In the genomic region with DNA sequence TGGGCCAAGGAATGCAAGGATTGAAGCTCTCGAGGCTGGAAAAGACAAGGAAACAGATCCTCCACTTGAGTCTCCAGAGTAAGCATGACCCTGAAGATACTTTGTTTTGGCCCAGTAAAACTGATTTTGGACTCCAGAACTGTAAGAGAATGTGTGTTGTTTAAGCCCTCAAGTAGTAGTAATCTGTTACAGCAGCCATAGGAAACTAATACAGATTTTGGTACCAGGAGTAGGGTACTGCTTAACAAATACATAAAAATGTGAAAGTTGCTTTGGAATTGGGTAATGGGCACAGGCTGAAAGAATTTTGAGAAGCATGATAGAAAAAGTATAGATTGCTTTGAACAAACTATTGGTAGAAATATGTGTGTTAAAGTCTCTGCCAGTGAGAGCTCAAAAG, we compare ENCODE assay signal across 27 cellular contexts.
"Had no signal": no experiment of that assay in that cellular context is flagged by ENCODE, and none has a peak within 500 bp of the region (broad histone marks: within the 10 kb centered on the region; RNA-seq: fewer than 3 reads in every experiment).

No MANE protein-coding gene starts in this region.

- ATAC-seq: effector memory CD8-positive, alpha-beta T cell; esophagus mucosa; gastrocnemius medialis; gastroesophageal sphincter; heart left ventricle; heart right ventricle had no signal

- H3K4me3 ChIP-seq: colonic mucosa, coronary artery, dorsolateral prefrontal cortex, esophagus muscularis mucosa, esophagus squamous epithelium, gastrocnemius medialis, gastroesophageal sphincter, heart left ventricle, heart right ventricle had no signal

- DNase-seq: colonic mucosa; cortex of kidney; dermis blood vessel endothelial cell; dorsolateral prefrontal cortex; effector CD4-positive, alpha-beta T cell; effector CD8-positive, alpha-beta T cell; effector memory CD4-positive, alpha-beta T cell; effector memory CD8-positive, alpha-beta T cell; erythroblast; esophagus squamous epithelium; foreskin fibroblast; gastrocnemius medialis; glutamatergic neuron; head of caudate nucleus; heart left ventricle; heart right ventricle had no signal

- H3K36me3 ChIP-seq: colonic mucosa, esophagus muscularis mucosa, esophagus squamous epithelium, gastrocnemius medialis, gastroesophageal sphincter, heart left ventricle, heart right ventricle had no signal

- H3K9me3 Mint-ChIP-seq: dendritic cell treated with granulocyte-macrophage colony-stimulating factor and Interleukin-4, amounts not matched to agents 40 ng/mL and 50 ng/mL, for 4 days; effector memory CD8-positive, alpha-beta T cell had no signal

- H3K9me3 ChIP-seq: colonic mucosa, esophagus squamous epithelium, gastrocnemius medialis, gastroesophageal sphincter had no signal

- H3K27ac Mint-ChIP-seq: dendritic cell treated with granulocyte-macrophage colony-stimulating factor and Interleukin-4, amounts not matched to agents 40 ng/mL and 50 ng/mL, for 4 days; effector memory CD8-positive, alpha-beta T cell had no signal

- H3K27me3 ChIP-seq: colonic mucosa, dorsolateral prefrontal cortex, esophagus muscularis mucosa, esophagus squamous epithelium, foreskin keratinocyte, gastrocnemius medialis, gastroesophageal sphincter, heart left ventricle, heart right ventricle had no signal

- H3K27me3 Mint-ChIP-seq: dendritic cell treated with granulocyte-macrophage colony-stimulating factor and Interleukin-4, amounts not matched to agents 40 ng/mL and 50 ng/mL, for 4 days had no signal

- FAIRE-seq: colon, endometrium, endothelial cell of umbilical vein, frontal cortex had no signal

- H3K4me3 Mint-ChIP-seq: dendritic cell treated with granulocyte-macrophage colony-stimulating factor and Interleukin-4, amounts not matched to agents 40 ng/mL and 50 ng/mL, for 4 days; effector memory CD8-positive, alpha-beta T cell had no signal

- H3K4me1 ChIP-seq: colonic mucosa, esophagus muscularis mucosa, esophagus squamous epithelium, foreskin keratinocyte, gastrocnemius medialis, gastroesophageal sphincter, heart left ventricle, heart right ventricle had no signal

- H3K27ac ChIP-seq: colonic mucosa, coronary artery, dorsolateral prefrontal cortex, epithelial cell of prostate, esophagus muscularis mucosa, esophagus squamous epithelium, foreskin keratinocyte, gastrocnemius medialis, gastroesophageal sphincter, heart left ventricle, heart right ventricle had no signal
